Comparison of ENCODE assay signal across 15 cellular contexts in the genomic region with DNA sequence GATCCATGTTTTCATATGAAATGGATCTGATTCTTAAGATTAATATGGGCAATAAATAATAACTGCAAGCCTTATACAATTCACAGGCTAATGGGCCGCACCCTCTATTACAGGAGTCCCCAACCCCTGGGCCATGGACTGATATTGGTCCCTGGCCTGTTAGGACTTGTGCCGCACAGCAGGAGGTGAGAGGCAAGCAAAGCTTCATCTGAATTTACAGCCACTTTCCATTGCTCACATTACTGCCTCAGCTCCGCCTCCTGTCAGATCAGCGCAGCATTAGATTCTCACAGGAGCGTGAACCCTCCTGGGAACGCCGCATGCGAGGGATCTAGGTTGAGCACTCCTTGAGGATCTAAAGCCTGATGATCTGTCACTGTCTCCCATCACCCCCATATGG. TPM values are rescaled to one million over a fixed set of nuclear protein-coding genes. Genes with fewer than 3 reads are reported as not detected.
A peak's percentile ranks its signal among the peaks of the same experiment; 100 is the strongest.
DNase-seq lines count a peak whose midpoint lies in the region; ATAC-seq, FAIRE-seq and TF ChIP-seq lines count a peak whose summit lies in the region.
"Had no signal": no experiment of that assay in that cellular context is flagged by ENCODE, and none has a peak within 500 bp of the region (broad histone marks: within the 10 kb centered on the region; RNA-seq: fewer than 3 reads in every experiment).

No MANE protein-coding gene starts in this region.

- H3K27me3 ChIP-seq in BLaER1 treated with 17β-estradiol and CSF1 and Interleukin-3, amounts not matched to agents 10 nM and 100 nM: no peaks in the 10 kb centered on the region
- no peaks in the 10 kb centered on the region for H3K27me3 ChIP-seq in foreskin keratinocyte
- H3K27me3 ChIP-seq: colonic mucosa, Peyer's patch had no signal

- peak overlapping the region in 4 of 11 experiments; percentile 19 to 41 (median 32); a peak in 5 of 22 replicates for H3K27ac ChIP-seq in BLaER1 treated with 17β-estradiol and CSF1 and Interleukin-3, amounts not matched to agents 10 nM and 100 nM
- peak overlapping the region; percentile 59 for H3K27ac ChIP-seq in foreskin keratinocyte
- H3K27ac ChIP-seq: colonic mucosa, Peyer's patch had no signal

- peaks cover 63 to 81% (median 77%) of the 10 kb centered on the region in 10 experiments for H3K4me1 ChIP-seq in BLaER1 treated with 17β-estradiol and CSF1 and Interleukin-3, amounts not matched to agents 10 nM and 100 nM
- peaks cover 20% of the 10 kb centered on the region for H3K4me1 ChIP-seq in foreskin keratinocyte
- H3K4me1 ChIP-seq: colonic mucosa had no signal

- TF ChIP-seq CTCF in foreskin keratinocyte (conservative IDR thresholded peaks at IDR 0.05): peak; percentile 26

- peaks cover 4 to 15% (median 11%) of the 10 kb centered on the region in 11 experiments; a peak in 14 of 22 replicates for H3K36me3 ChIP-seq in BLaER1 treated with 17β-estradiol and CSF1 and Interleukin-3, amounts not matched to agents 10 nM and 100 nM
- H3K36me3 ChIP-seq: colonic mucosa, left ventricle myocardium inferior, Peyer's patch had no signal

- no peaks in the 10 kb centered on the region for H3K9me3 Mint-ChIP-seq in activated T-cell treated with anti-CD3 and anti-CD28 coated beads, Interleukin-2, amount 50 U/mL, for 4 hours

- no peaks in the 10 kb centered on the region for H3K27me3 Mint-ChIP-seq in activated T-cell treated with anti-CD3 and anti-CD28 coated beads, Interleukin-2, amount 50 U/mL, for 4 hours (ENCODE audit: low read depth)
- H3K27me3 Mint-ChIP-seq: activated naive CD8-positive, alpha-beta T cell had no signal

- H3K4me2 ChIP-seq in BLaER1 treated with 17β-estradiol and CSF1 and Interleukin-3, amounts not matched to agents 10 nM and 100 nM: peak overlapping the region; percentile 49 to 89 (median 66)

- peaks cover 0 to 94% (median 31%) of the 10 kb centered on the region in 11 experiments; a peak in 18 of 22 replicates for H4K20me1 ChIP-seq in BLaER1 treated with 17β-estradiol and CSF1 and Interleukin-3, amounts not matched to agents 10 nM and 100 nM

- peaks cover 46% of the 10 kb centered on the region for H3K4me1 Mint-ChIP-seq in activated T-cell treated with anti-CD3 and anti-CD28 coated beads, Interleukin-2, amount 50 U/mL, for 4 hours (ENCODE audit: low read depth)

- H3K4me3 ChIP-seq in BLaER1 treated with 17β-estradiol and CSF1 and Interleukin-3, amounts not matched to agents 10 nM and 100 nM: no peak overlapping the region
- H3K4me3 ChIP-seq: colonic mucosa, left ventricle myocardium inferior, Peyer's patch had no signal

- peak overlapping the region in 7 of 11 experiments; percentile 8 to 37 (median 24); a peak in 5 of 22 replicates for H3K9ac ChIP-seq in BLaER1 treated with 17β-estradiol and CSF1 and Interleukin-3, amounts not matched to agents 10 nM and 100 nM

- TF ChIP-seq POLR2A in H54 (IDR thresholded peaks at IDR 0.05; ENCODE audit: low read depth, low read length): no peak

- no peaks in the 10 kb centered on the region for H3K9me3 ChIP-seq in BLaER1 treated with 17β-estradiol and CSF1 and Interleukin-3, amounts not matched to agents 10 nM and 100 nM (replicated peaks in 1 of 11)
- H3K9me3 ChIP-seq: colonic mucosa, left ventricle myocardium inferior, Peyer's patch had no signal

- no peak for FAIRE-seq in H54 (lab: Jason Lieb, UNC)
- FAIRE-seq: urothelium cell line had no signal

- peaks cover 16% of the 10 kb centered on the region for H3K36me3 Mint-ChIP-seq in activated T-cell treated with anti-CD3 and anti-CD28 coated beads, Interleukin-2, amount 50 U/mL, for 4 hours (ENCODE audit: insufficient read depth)

- peak; percentile 70 for DNase-seq in NCI-H128 (lab: John Stamatoyannopoulos, UW; ENCODE audit: unreplicated experiment)
- DNase-seq in NCI-H526 treated with DMSO at 0.1 percent for 48 hours (lab: John Stamatoyannopoulos, UW): peak; percentile 25
- peak; percentile 66 to 83 for DNase-seq in foreskin keratinocyte
- DNase-seq in activated T-cell treated with anti-CD3 and anti-CD28 coated beads, Interleukin-2, amount 50 U/mL, for 4 hours: no peak
- DNase-seq in H54 (ENCODE audit: insufficient read length, low spot score): no peak
- DNase-seq: ACHN, colonic mucosa, left ventricle myocardium inferior, MM.1S, Peyer's patch had no signal

- H3K4me3 Mint-ChIP-seq in activated T-cell treated with anti-CD3 and anti-CD28 coated beads, Interleukin-2, amount 50 U/mL, for 4 hours: no peak overlapping the region
- H3K4me3 Mint-ChIP-seq: activated naive CD8-positive, alpha-beta T cell had no signal

- ATAC-seq in foreskin keratinocyte (peak; percentile 89), GM18519 (IDR thresholded peaks at IDR 0.05; ENCODE audit: low FRiP score, unreplicated experiment) (no peak), HG03460 (IDR thresholded peaks at IDR 0.05; ENCODE audit: unreplicated experiment) (no peak)
- ATAC-seq in activated T-cell treated with anti-CD3 and anti-CD28 coated beads, Interleukin-2, amount 50 U/mL, for 4 hours: no peak

RNA-seq across cellular contexts. Expression of a gene that starts 26.8 kb away (rescaled TPM):
- total RNA-seq in foreskin keratinocyte: 19.7 and 20.6 TPM in 2 replicates
- 16.3 and 18.5 TPM in 2 replicates for polyA plus RNA-seq in foreskin keratinocyte
- 10 to 100 TPM; 69.7 to 73.9 (median 70.0) TPM for total RNA-seq in activated T-cell treated with anti-CD3 and anti-CD28 coated beads, Interleukin-2, amount 50 U/mL, for 4 hours

Comparison
In these comparisons a context has a peak if more than half of its experiments do, and no peak if none do; other contexts are left out.
1. DNase-seq: peak in NCI-H128 (single experiment), NCI-H526 treated with DMSO at 0.1 percent for 48 hours (single experiment) and foreskin keratinocyte (2 of 2); none in activated T-cell treated with anti-CD3 and anti-CD28 coated beads, Interleukin-2, amount 50 U/mL, for 4 hours (single experiment) and H54 (single experiment).